7 cellular contexts compared by ENCODE assay signal in the genomic region with DNA sequence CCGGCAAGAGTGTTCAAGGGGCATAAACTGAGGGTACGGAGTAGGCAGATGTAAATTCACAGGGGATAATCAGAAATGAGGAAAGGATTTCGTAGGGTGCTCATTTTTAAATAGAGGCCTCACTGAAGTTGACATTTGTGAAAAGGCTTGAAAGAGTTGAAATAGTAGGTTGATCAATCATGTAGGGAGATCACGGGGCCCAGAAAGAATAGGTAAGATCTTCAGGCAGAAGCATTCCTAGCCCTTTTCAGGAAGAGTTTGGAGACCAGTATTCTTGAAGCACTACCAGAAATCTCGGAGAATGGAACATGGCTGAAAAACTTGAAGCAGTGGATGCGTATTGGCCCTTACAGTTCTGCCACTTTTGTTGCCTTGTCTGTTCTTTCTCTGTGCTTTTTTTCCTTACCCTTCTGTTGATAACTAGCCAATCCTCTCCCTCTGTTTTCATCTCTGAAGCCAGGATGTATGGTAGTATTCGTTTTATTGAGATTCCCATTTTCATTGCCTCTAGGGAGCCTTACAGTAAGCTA. TPM values are rescaled to one million over a fixed set of nuclear protein-coding genes. Genes with fewer than 3 reads are reported as not detected.
DNase-seq lines count a peak whose midpoint lies in the region; ATAC-seq and TF ChIP-seq lines count a peak whose summit lies in the region.

No MANE protein-coding gene starts in this region.

- H4K20me1 ChIP-seq in osteoblast (ENCODE audit: insufficient read depth, low read length): peaks cover 8% of the 10 kb centered on the region

- peak overlapping the region; percentile 83 for H3K4me3 ChIP-seq in osteoblast (ENCODE audit: insufficient read depth, low read length)

- H3K4me1 Mint-ChIP-seq in effector memory CD8-positive, alpha-beta T cell (ENCODE audit: low read depth in 2 of 2): peaks cover 24 to 34% of the 10 kb centered on the region in 2 donors

- H3K4me1 ChIP-seq in osteoblast (ENCODE audit: insufficient read depth, low read length): peaks cover 18% of the 10 kb centered on the region

- H3K36me3 ChIP-seq in osteoblast (ENCODE audit: insufficient read depth, low read length): peaks cover 17% of the 10 kb centered on the region

- H3K36me3 Mint-ChIP-seq in effector memory CD8-positive, alpha-beta T cell (ENCODE audit: insufficient read depth): peaks cover 45% of the 10 kb centered on the region

- H3K27me3 Mint-ChIP-seq in effector memory CD8-positive, alpha-beta T cell: no peaks in the 10 kb centered on the region

- no peaks in the 10 kb centered on the region for H3K9me3 Mint-ChIP-seq in effector memory CD8-positive, alpha-beta T cell

- DNase-seq in HCEC 1CT: peak; percentile 22
- peak; percentile 36 for DNase-seq in NCI-H345 (lab: John Stamatoyannopoulos, UW)
- no peak for DNase-seq in effector memory CD8-positive, alpha-beta T cell
- DNase-seq in osteoblast (ENCODE audit: insufficient read length, low spot score, missing footprints): no peak
- DNase-seq in NCI-H82 (lab: John Stamatoyannopoulos, UW): no peak
- DNase-seq in pons (ENCODE audit: low spot score): no peak

- TF ChIP-seq CTCF in osteoblast (IDR thresholded peaks at IDR 0.05; ENCODE audit: extremely low read depth, low read depth, low read length): no peak

- H3K27ac ChIP-seq in osteoblast (ENCODE audit: low read depth, low read length): peak overlapping the region; percentile 91

- peak overlapping the region; percentile 87 for H3K4me2 ChIP-seq in osteoblast (ENCODE audit: insufficient read depth, low read length)

- peak; percentile 25 for ATAC-seq in GM18517 (IDR thresholded peaks at IDR 0.05; ENCODE audit: unreplicated experiment)
- ATAC-seq in effector memory CD8-positive, alpha-beta T cell (replicated peaks): no peak

- peak overlapping the region; percentile 84 to 91 for H3K4me3 Mint-ChIP-seq in effector memory CD8-positive, alpha-beta T cell

- H3K27me3 ChIP-seq in osteoblast (ENCODE audit: insufficient read depth, low read length): no peaks in the 10 kb centered on the region

- no peaks in the 10 kb centered on the region for H3K9me3 ChIP-seq in osteoblast (ENCODE audit: low read depth, low read length)

- peak overlapping the region; percentile 94 for H2AFZ ChIP-seq in osteoblast (ENCODE audit: low read length)

- H3K27ac Mint-ChIP-seq in effector memory CD8-positive, alpha-beta T cell: peak overlapping the region; percentile 96

- peaks cover 25% of the 10 kb centered on the region for H3K79me2 ChIP-seq in osteoblast (ENCODE audit: insufficient read depth, low read length)

RNA-seq across cellular contexts. Expression of gene CCNH, which starts 0.5 kb away (rescaled TPM):
- total RNA-seq in osteoblast: 74.3 and 80.3 TPM in 2 replicates

Comparison
In these comparisons a context has a peak if more than half of its experiments do, and no peak if none do; other contexts are left out.
1. DNase-seq: peak in HCEC 1CT (single experiment) and NCI-H345 (single experiment); none in effector memory CD8-positive, alpha-beta T cell (0 of 3), osteoblast (single experiment), NCI-H82 (single experiment) and pons (single experiment).